Comparison of ENCODE assay signal across 19 cellular contexts in the genomic region with DNA sequence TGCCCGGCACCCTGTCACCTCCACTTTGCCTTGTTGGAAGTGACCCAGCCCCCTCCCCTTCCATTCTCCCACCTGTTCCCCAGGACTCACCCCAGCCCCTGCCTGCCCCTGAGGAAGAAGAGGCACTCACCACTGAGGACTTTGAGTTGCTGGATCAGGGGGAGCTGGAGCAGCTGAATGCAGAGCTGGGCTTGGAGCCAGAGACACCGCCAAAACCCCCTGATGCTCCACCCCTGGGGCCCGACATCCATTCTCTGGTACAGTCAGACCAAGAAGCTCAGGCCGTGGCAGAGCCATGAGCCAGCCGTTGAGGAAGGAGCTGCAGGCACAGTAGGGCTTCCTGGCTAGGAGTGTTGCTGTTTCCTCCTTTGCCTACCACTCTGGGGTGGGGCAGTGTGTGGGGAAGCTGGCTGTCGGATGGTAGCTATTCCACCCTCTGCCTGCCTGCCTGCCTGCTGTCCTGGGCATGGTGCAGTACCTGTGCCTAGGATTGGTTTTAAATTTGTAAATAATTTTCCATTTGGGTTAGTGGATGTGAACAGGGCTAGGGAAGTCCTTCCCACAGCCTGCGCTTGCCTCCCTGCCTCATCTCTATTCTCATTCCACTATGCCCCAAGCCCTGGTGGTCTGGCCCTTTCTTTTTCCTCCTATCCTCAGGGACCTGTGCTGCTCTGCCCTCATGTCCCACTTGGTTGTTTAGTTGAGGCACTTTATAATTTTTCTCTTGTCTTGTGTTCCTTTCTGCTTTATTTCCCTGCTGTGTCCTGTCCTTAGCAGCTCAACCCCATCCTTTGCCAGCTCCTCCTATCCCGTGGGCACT. TPM values are rescaled to one million over a fixed set of nuclear protein-coding genes. Genes with fewer than 3 reads are reported as not detected.
DNase-seq lines count a peak whose midpoint lies in the region; TF ChIP-seq lines count a peak whose summit lies in the region.
"Had no signal": no experiment of that assay in that cellular context is flagged by ENCODE, and none has a peak within 500 bp of the region (broad histone marks: within the 10 kb centered on the region; RNA-seq: fewer than 3 reads in every experiment).

No MANE protein-coding gene starts in this region.

- TF ChIP-seq CTCF in chondrocyte (IDR thresholded peaks at IDR 0.05) (no peak), neural crest cell (conservative IDR thresholded peaks at IDR 0.05) (no peak), mesothelial cell of epicardium (IDR thresholded peaks at IDR 0.05; ENCODE audit: unreplicated experiment) (no peak)

- peaks cover 30% of the 10 kb centered on the region for H3K36me3 ChIP-seq in Karpas-422 (ENCODE audit: insufficient read depth, low read length)

- H3K36me3 Mint-ChIP-seq in chondrocyte (ENCODE audit: low read depth) (peaks cover 31% of the 10 kb centered on the region), neural crest cell (ENCODE audit: low read depth) (peaks cover 6% of the 10 kb centered on the region), mesothelial cell of epicardium (peaks cover 21% of the 10 kb centered on the region)

- H3K27ac Mint-ChIP-seq in chondrocyte (ENCODE audit: unreplicated experiment) (peak overlapping the region; percentile 45), neural crest cell (ENCODE audit: unreplicated experiment) (no peak overlapping the region), mesothelial cell of epicardium (no peak overlapping the region)
- H3K27ac Mint-ChIP-seq: endodermal cell had no signal

- H3K9me3 Mint-ChIP-seq in chondrocyte (ENCODE audit: low read depth) (no peaks in the 10 kb centered on the region), neural crest cell (no peaks in the 10 kb centered on the region), mesothelial cell of epicardium (no peaks in the 10 kb centered on the region)
- H3K9me3 Mint-ChIP-seq: endodermal cell had no signal

- H3K4me3 Mint-ChIP-seq in chondrocyte (ENCODE audit: unreplicated experiment) = no peak overlapping the region
- peak overlapping the region; percentile 57 for H3K4me3 Mint-ChIP-seq in neural crest cell
- H3K4me3 Mint-ChIP-seq in mesothelial cell of epicardium = no peak overlapping the region
- H3K4me3 Mint-ChIP-seq: endodermal cell had no signal

- H3K9ac ChIP-seq in Karpas-422 (ENCODE audit: low read length) = no peak overlapping the region

- H3K4me3 ChIP-seq in Karpas-422 (ENCODE audit: low read length) = no peak overlapping the region
- H3K4me3 ChIP-seq: A549, right lobe of liver had no signal

- no peaks in the 10 kb centered on the region; the same call in 1 of the 2 replicates for H4K20me1 ChIP-seq in Karpas-422 (ENCODE audit: insufficient read depth, low read depth, low read length)

- DNase-seq in activated CD4-positive, alpha-beta T cell treated with anti-CD3 and anti-CD28 coated beads for 48 hours = peak; percentile 26
- no peak for DNase-seq in activated CD4-positive, alpha-beta T cell treated with anti-CD3 and anti-CD28 coated beads for 1 hour
- DNase-seq in Karpas-422 (peak; percentile 7), chondrocyte (ENCODE audit: low spot score) (no peak), neural crest cell (ENCODE audit: low read depth, low spot score) (no peak), iPS-NIHi11 (ENCODE audit: low spot score) (no peak), mesothelial cell of epicardium (ENCODE audit: low spot score in 2 of 2, unreplicated experiment in 2 of 2) (no peak), AML-193 (lab: John Stamatoyannopoulos, UW) (no peak)
- DNase-seq: COR-L47; endodermal cell; GOT3; left ventricle myocardium superior; NCI-H1694 treated with DMSO at 0.1 percent for 48 hours; NCI-H510A treated with DMSO at 0.1 percent for 48 hours; stimulated activated CD4-positive, alpha-beta T cell treated with anti-CD3 and anti-CD28 coated beads, Interleukin-2, amount 100 ng/mL, for 48 hours; stimulated activated CD8-positive, alpha-beta memory T cell treated with anti-CD3 and anti-CD28 coated beads, Interleukin-4, amount 100 ng/mL, for 48 hours; trophoblast cell had no signal

- H3K79me2 ChIP-seq in Karpas-422 (ENCODE audit: low read length) = peaks cover 17% of the 10 kb centered on the region

- H3K27me3 Mint-ChIP-seq in chondrocyte (ENCODE audit: low read depth) = no peaks in the 10 kb centered on the region
- H3K27me3 Mint-ChIP-seq in neural crest cell (ENCODE audit: low read depth) = no peaks in the 10 kb centered on the region
- no peaks in the 10 kb centered on the region for H3K27me3 Mint-ChIP-seq in mesothelial cell of epicardium (ENCODE audit: low read depth)

- H3K27me3 ChIP-seq in Karpas-422 (ENCODE audit: low read length) = no peaks in the 10 kb centered on the region
- H3K27me3 ChIP-seq: right lobe of liver had no signal

- H2AFZ ChIP-seq in Karpas-422 (ENCODE audit: low read length) = no peak overlapping the region

- no peaks in the 10 kb centered on the region for H3K9me3 ChIP-seq in Karpas-422 (ENCODE audit: low read length)
- H3K9me3 ChIP-seq: A549, right lobe of liver had no signal

- peaks cover 14% of the 10 kb centered on the region for H3K4me1 Mint-ChIP-seq in chondrocyte (ENCODE audit: low read depth)
- peaks cover 13% of the 10 kb centered on the region for H3K4me1 Mint-ChIP-seq in neural crest cell
- H3K4me1 Mint-ChIP-seq in mesothelial cell of epicardium = peaks cover 8% of the 10 kb centered on the region

- H3K4me1 ChIP-seq in Karpas-422 (ENCODE audit: low read length) = peaks cover 13% of the 10 kb centered on the region

- no peaks in the 10 kb centered on the region for H3K9me2 ChIP-seq in Karpas-422 (replicated peaks; ENCODE audit: insufficient read depth, low read length)

- no peak overlapping the region for H3K4me2 ChIP-seq in Karpas-422 (ENCODE audit: low read depth, low read length, poor library complexity, severe bottlenecking)
- H3K4me2 ChIP-seq: A549 had no signal

- H3K27ac ChIP-seq in Karpas-422 (ENCODE audit: low read length) = no peak overlapping the region
- H3K27ac ChIP-seq: A549, right lobe of liver had no signal

RNA-seq across cellular contexts. Expression of gene RETREG2, which starts 4.5 kb away (rescaled TPM):
- total RNA-seq in Karpas-422 (2014; rRNA removed; shearing (Covaris generic); ENCODE audit: low replicate concordance) = 61.1 and 93.8 TPM in 2 replicates
- 81.1 to 88.0 TPM (median 85.0 TPM) in 3 replicates for total RNA-seq in chondrocyte
- total RNA-seq in neural crest cell = 84.6 and 86.0 TPM in 2 replicates
- total RNA-seq in mesothelial cell of epicardium = 70.0 to 75.2 TPM (median 74.2 TPM) in 3 replicates

RNA-seq across cellular contexts. Expression of gene CNPPD1, which starts 5.8 kb away (rescaled TPM):
- total RNA-seq in Karpas-422 (2014; rRNA removed; shearing (Covaris generic); ENCODE audit: low replicate concordance) = 38.7 and 64.8 TPM in 2 replicates
- total RNA-seq in chondrocyte = 36.1 to 46.3 TPM (median 43.1 TPM) in 3 replicates
- total RNA-seq in neural crest cell = 39.9 and 42.1 TPM in 2 replicates
- total RNA-seq in mesothelial cell of epicardium = 24.4 to 28.2 TPM (median 27.5 TPM) in 3 replicates

RNA-seq across cellular contexts. Expression of gene SLC23A3, which starts 12.7 kb away (rescaled TPM):
- total RNA-seq in Karpas-422 (2014; rRNA removed; shearing (Covaris generic); ENCODE audit: low replicate concordance) = 2.7 and 3.5 TPM in 2 replicates
- total RNA-seq in chondrocyte = 2.0 to 2.7 TPM (median 2.4 TPM) in 3 replicates
- total RNA-seq in neural crest cell = 0.34 and 1.5 TPM in 2 replicates
- total RNA-seq in mesothelial cell of epicardium = 1.6 to 2.6 TPM (median 1.7 TPM) in 3 replicates

RNA-seq across cellular contexts. Expression of gene NHEJ1, which starts 21.9 kb away (rescaled TPM):
- 10.4 and 21.5 TPM in 2 replicates for total RNA-seq in Karpas-422 (2014; rRNA removed; shearing (Covaris generic); ENCODE audit: low replicate concordance)
- total RNA-seq in chondrocyte (7.3 to 13.3 TPM (median 12.7 TPM) in 3 replicates), neural crest cell (23.5 and 26.8 TPM in 2 replicates), mesothelial cell of epicardium (11.0 to 11.7 TPM (median 11.5 TPM) in 3 replicates)

RNA-seq across cellular contexts. Expression of gene ZFAND2B, which starts 24.0 kb away (rescaled TPM):
- 28.0 and 37.6 TPM in 2 replicates for total RNA-seq in Karpas-422 (2014; rRNA removed; shearing (Covaris generic); ENCODE audit: low replicate concordance)
- 28.6 to 29.8 TPM (median 29.3 TPM) in 3 replicates for total RNA-seq in chondrocyte
- 26.6 and 30.1 TPM in 2 replicates for total RNA-seq in neural crest cell
- 27.4 to 29.2 TPM (median 27.8 TPM) in 3 replicates for total RNA-seq in mesothelial cell of epicardium

Comparison
In these comparisons a context has a peak if more than half of its experiments do, and no peak if none do; other contexts are left out.
1. DNase-seq: peak in activated CD4-positive, alpha-beta T cell treated with anti-CD3 and anti-CD28 coated beads for 48 hours (single experiment) and Karpas-422 (single experiment); none in activated CD4-positive, alpha-beta T cell treated with anti-CD3 and anti-CD28 coated beads for 1 hour (single experiment), chondrocyte (single experiment), neural crest cell (single experiment), iPS-NIHi11 (single experiment), mesothelial cell of epicardium (0 of 2) and AML-193 (0 of 2).